In the genomic region with DNA sequence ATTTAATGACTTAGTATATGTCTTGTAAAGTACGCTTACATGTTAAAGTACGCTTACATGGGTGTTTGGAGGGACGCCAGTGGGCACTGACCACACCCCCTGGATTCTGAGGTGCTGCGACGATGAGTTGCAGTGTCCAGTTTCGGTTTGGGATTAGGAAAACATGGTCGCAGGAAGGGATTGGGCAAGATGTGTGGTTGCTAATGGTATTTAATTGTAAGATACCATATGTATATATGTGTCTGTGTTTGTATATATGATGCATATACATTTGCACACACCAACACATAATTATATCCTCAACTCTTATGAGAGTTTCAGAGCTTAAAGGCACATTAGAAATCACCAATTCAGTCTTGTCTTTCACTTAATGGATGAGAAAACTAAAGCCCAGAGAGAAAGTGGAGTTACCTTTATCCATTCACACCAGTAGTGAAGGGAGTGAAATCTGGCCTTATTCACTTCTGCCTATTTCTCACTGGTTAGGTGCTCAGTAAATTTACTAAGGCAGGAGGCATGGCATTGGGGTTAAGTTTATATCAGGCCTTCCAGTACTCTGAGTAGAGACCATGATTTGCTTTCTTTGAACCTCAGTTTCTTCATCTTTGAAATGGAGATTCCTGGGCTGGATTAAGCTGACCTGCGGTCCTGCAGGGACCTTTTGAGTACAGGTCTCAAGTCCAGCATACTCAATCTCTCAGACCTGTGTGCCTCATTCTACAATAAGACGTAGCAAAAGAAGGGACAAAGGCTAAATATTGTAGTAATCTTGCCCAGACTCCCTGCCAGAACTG, we compare ENCODE assay signal across 8 cellular contexts.
A peak's percentile ranks its signal among the peaks of the same experiment; 100 is the strongest.
DNase-seq lines count a peak whose midpoint lies in the region; ATAC-seq and TF ChIP-seq lines count a peak whose summit lies in the region.

No MANE protein-coding gene starts in this region.

- peak overlapping the region in 19 of 21 experiments; percentile 67 to 97 (median 93) for H3K27ac ChIP-seq in skin epidermis

- peak overlapping the region; percentile 89 for H3K4me3 Mint-ChIP-seq in activated naive CD4-positive, alpha-beta T cell treated with anti-CD3 and anti-CD28 coated beads, Interleukin-2, amount 50 U/mL, for 24 hours

- TF ChIP-seq CTCF in NB4 (IDR thresholded peaks at IDR 0.05; ENCODE audit: low read depth, low read length) = no peak

- no peaks in the 10 kb centered on the region for H3K27me3 Mint-ChIP-seq in activated naive CD4-positive, alpha-beta T cell treated with anti-CD3 and anti-CD28 coated beads, Interleukin-2, amount 50 U/mL, for 24 hours

- ATAC-seq in GM18502 (IDR thresholded peaks at IDR 0.05; ENCODE audit: poor library complexity, unreplicated experiment) (no peak), HG02970 (IDR thresholded peaks at IDR 0.05; ENCODE audit: low FRiP score, unreplicated experiment) (no peak)

- no peaks in the 10 kb centered on the region for H3K36me3 Mint-ChIP-seq in activated naive CD4-positive, alpha-beta T cell treated with anti-CD3 and anti-CD28 coated beads, Interleukin-2, amount 50 U/mL, for 24 hours

- TF ChIP-seq POLR2A in NB4 (IDR thresholded peaks at IDR 0.05; ENCODE audit: extremely low read depth, insufficient read length) = no peak

- peaks cover 49% of the 10 kb centered on the region for H3K4me1 Mint-ChIP-seq in activated naive CD4-positive, alpha-beta T cell treated with anti-CD3 and anti-CD28 coated beads, Interleukin-2, amount 50 U/mL, for 24 hours

- H3K4me3 ChIP-seq in NB4 (ENCODE audit: low read depth, low read length) (peak overlapping the region; percentile 93), iPS-11a (ENCODE audit: low read depth, low read length) (peak overlapping the region; percentile 73), skin epidermis (peak overlapping the region; percentile 58 to 93 (median 77))

- no peaks in the 10 kb centered on the region for H3K9me3 Mint-ChIP-seq in activated naive CD4-positive, alpha-beta T cell treated with anti-CD3 and anti-CD28 coated beads, Interleukin-2, amount 50 U/mL, for 24 hours

- no peak for DNase-seq in activated naive CD4-positive, alpha-beta T cell treated with Interleukin-2 at 50 U/mL for 16 hours
- DNase-seq in NB4 (ENCODE audit: low read depth) (peak; percentile 64), amniotic stem cell (lab: John Stamatoyannopoulos, UW) (peak; percentile 21)

- H3K27ac Mint-ChIP-seq in activated naive CD4-positive, alpha-beta T cell treated with anti-CD3 and anti-CD28 coated beads, Interleukin-2, amount 50 U/mL, for 24 hours = peak overlapping the region; percentile 63
